ENCODE assay signal across 1 cellular context in genomic region chr5:132651838-132652476, GRCh38.
TF ChIP-seq lines count a peak whose summit lies in the region.

No MANE protein-coding gene starts in this region.

TF ChIP-seq in K562, 482 proteins besides CTCF, POLR2A, EP300 and RAD21 (continued from another document and continues in another):
- TF ChIP-seq MBD1 (CRISPR knock-in tag; IDR thresholded peaks at IDR 0.05), result no peak
- no peak for TF ChIP-seq MCM5 (IDR thresholded peaks at IDR 0.05; ENCODE audit: low read depth)
- TF ChIP-seq CHD4 (IDR thresholded peaks at IDR 0.05; ENCODE audit: insufficient read depth, insufficient replicate concordance, low read depth, low read length, poor library complexity, severe bottlenecking), result no peak
- no peak for TF ChIP-seq MYBL2 (IDR thresholded peaks at IDR 0.05; ENCODE audit: low read depth)
- TF ChIP-seq MYBL2 (CRISPR knock-in tag; IDR thresholded peaks at IDR 0.05; ENCODE audit: borderline replicate concordance), result no peak
- TF ChIP-seq ZNF655 (CRISPR knock-in tag; IDR thresholded peaks at IDR 0.05), result no peak
- 0 out of 2 replicates have a peak, but pooled peaks have one; percentile 17 for TF ChIP-seq VEZF1 (CRISPR knock-in tag; IDR thresholded peaks at IDR 0.05)
- TF ChIP-seq KDM4B (IDR thresholded peaks at IDR 0.05; ENCODE audit: borderline replicate concordance in 2 of 2, low read depth in 1 of 2), result no peak
- TF ChIP-seq CBX1 (IDR thresholded peaks at IDR 0.05; ENCODE audit: low read depth), result no peak
- TF ChIP-seq ZNF75A (CRISPR knock-in tag; IDR thresholded peaks at IDR 0.05), result no peak
- TF ChIP-seq ATF3 (IDR thresholded peaks at IDR 0.05), result peak; percentile 52
- TF ChIP-seq ATF3 (CRISPR knock-in tag; conservative IDR thresholded peaks at IDR 0.05), result 0 out of 2 replicates have a peak, but pooled peaks have one; percentile 28
- TF ChIP-seq SNIP1 (IDR thresholded peaks at IDR 0.05; ENCODE audit: low read depth), result no peak
- no peak for TF ChIP-seq NR1H2 (CRISPR knock-in tag; IDR thresholded peaks at IDR 0.05)
- TF ChIP-seq RBM39 (optimal IDR thresholded peaks at IDR 0.05; ENCODE audit: low read depth, low read length), result no peak
- TF ChIP-seq BMI1 (IDR thresholded peaks at IDR 0.05; ENCODE audit: low read length), result no peak
- TF ChIP-seq BCOR (IDR thresholded peaks at IDR 0.05), result peak; percentile 71; the same call in 1 of the 2 replicates
- TF ChIP-seq ZNF239 (CRISPR knock-in tag; IDR thresholded peaks at IDR 0.05), result no peak
- peak; percentile 87 for TF ChIP-seq ZBED1 (IDR thresholded peaks at IDR 0.05)
- TF ChIP-seq ZNF592 (IDR thresholded peaks at IDR 0.05), result no peak
- TF ChIP-seq ZBTB17 (CRISPR knock-in tag; IDR thresholded peaks at IDR 0.05), result no peak
- no peak for TF ChIP-seq ZBTB5 (IDR thresholded peaks at IDR 0.05)
- TF ChIP-seq NR0B1 (IDR thresholded peaks at IDR 0.05; ENCODE audit: partially characterized antibody), result no peak
- TF ChIP-seq ZNF184 (CRISPR knock-in tag; IDR thresholded peaks at IDR 0.05), result no peak
- TF ChIP-seq SMARCC2 (IDR thresholded peaks at IDR 0.05; ENCODE audit: low read depth), result peak; percentile 93
- peak; percentile 48; the same call in 1 of the 2 replicates for TF ChIP-seq TRIM28 (IDR thresholded peaks at IDR 0.05)
- TF ChIP-seq PCBP2 (IDR thresholded peaks at IDR 0.05; ENCODE audit: low read depth, low read length, poor library complexity, severe bottlenecking), result no peak
- peak; percentile 69 for TF ChIP-seq MBD2 (IDR thresholded peaks at IDR 0.05; ENCODE audit: borderline replicate concordance, low read depth)
- no peak for TF ChIP-seq TAF7 (tag; IDR thresholded peaks at IDR 0.05)
- no peak for TF ChIP-seq ZSCAN32 (CRISPR knock-in tag; IDR thresholded peaks at IDR 0.05)
- TF ChIP-seq ZNF778 (CRISPR knock-in tag; IDR thresholded peaks at IDR 0.05), result no peak
- peak; percentile 100 for TF ChIP-seq PML (IDR thresholded peaks at IDR 0.05; ENCODE audit: low read length)
- no peak for TF ChIP-seq KLF6 (CRISPR knock-in tag; IDR thresholded peaks at IDR 0.05; ENCODE audit: borderline replicate concordance)
- no peak for TF ChIP-seq ZNF77 (CRISPR knock-in tag; IDR thresholded peaks at IDR 0.05)
- no peak for TF ChIP-seq ZBTB26 (CRISPR knock-in tag; IDR thresholded peaks at IDR 0.05)
- no peak for TF ChIP-seq ZNF551 (CRISPR knock-in tag; IDR thresholded peaks at IDR 0.05)
- TF ChIP-seq POLR2H (tag; IDR thresholded peaks at IDR 0.05; ENCODE audit: low read depth), result no peak
- TF ChIP-seq CHCHD3 (CRISPR knock-in tag; IDR thresholded peaks at IDR 0.05), result no peak
- no peak for TF ChIP-seq ZNF695 (CRISPR knock-in tag; IDR thresholded peaks at IDR 0.05)
- TF ChIP-seq JUNB (CRISPR knock-in tag; conservative IDR thresholded peaks at IDR 0.05), result no peak
- no peak for TF ChIP-seq CLOCK (CRISPR knock-in tag; IDR thresholded peaks at IDR 0.05; ENCODE audit: borderline replicate concordance)
- no peak for TF ChIP-seq HIVEP1 (CRISPR knock-in tag; IDR thresholded peaks at IDR 0.05)
- no peak for TF ChIP-seq TRIM25 (IDR thresholded peaks at IDR 0.05; ENCODE audit: borderline replicate concordance)
